In genomic region chr14:48747683-48748082, GRCh38 we compare ENCODE assay signal across 14 cellular contexts.
"Had no signal": no experiment of that assay in that cellular context is flagged by ENCODE, and none has a peak within 500 bp of the region (broad histone marks: within the 10 kb centered on the region; RNA-seq: fewer than 3 reads in every experiment).

No MANE protein-coding gene starts in this region.

- H3K4me1 Mint-ChIP-seq: activated CD4-positive, alpha-beta memory T cell treated with anti-CD3 and anti-CD28 coated beads, Interleukin-2, amount 10 ng/mL, durations not matched to agents 7 days and 5 days; activated naive CD8-positive, alpha-beta T cell treated with anti-CD3 and anti-CD28 coated beads, Interleukin-2, amount 10 ng/mL, durations not matched to agents 7 days and 5 days; immature natural killer cell; naive thymus-derived CD8-positive, alpha-beta T cell; T-cell had no signal

- H3K27ac ChIP-seq: breast epithelium, dorsolateral prefrontal cortex, esophagus muscularis mucosa, tibial artery, VCaP had no signal

- H3K27ac Mint-ChIP-seq: activated CD4-positive, alpha-beta memory T cell treated with anti-CD3 and anti-CD28 coated beads, Interleukin-2, amount 10 ng/mL, durations not matched to agents 7 days and 5 days; activated naive CD8-positive, alpha-beta T cell treated with anti-CD3 and anti-CD28 coated beads, Interleukin-2, amount 10 ng/mL, durations not matched to agents 7 days and 5 days; immature natural killer cell; naive thymus-derived CD8-positive, alpha-beta T cell; T-cell had no signal

- DNase-seq: activated CD4-positive, alpha-beta memory T cell treated with anti-CD3 and anti-CD28 coated beads, Interleukin-2, amount 10 ng/mL, durations not matched to agents 7 days and 5 days; activated naive CD8-positive, alpha-beta T cell treated with anti-CD3 and anti-CD28 coated beads, Interleukin-2, amount 10 ng/mL, durations not matched to agents 7 days and 5 days; anterior cingulate cortex; dorsolateral prefrontal cortex; immature natural killer cell; left cardiac atrium; naive thymus-derived CD8-positive, alpha-beta T cell; stimulated activated CD4-positive, alpha-beta T cell treated with anti-CD3 and anti-CD28 coated beads, Interleukin-4, amount 100 ng/mL, for 4 hours; T-cell; T1000; tibial artery had no signal

- H3K36me3 Mint-ChIP-seq: activated naive CD8-positive, alpha-beta T cell treated with anti-CD3 and anti-CD28 coated beads, Interleukin-2, amount 10 ng/mL, durations not matched to agents 7 days and 5 days; immature natural killer cell; naive thymus-derived CD8-positive, alpha-beta T cell; T-cell had no signal

- H3K27me3 ChIP-seq: breast epithelium, dorsolateral prefrontal cortex, esophagus muscularis mucosa, tibial artery had no signal

- H3K36me3 ChIP-seq: breast epithelium, esophagus muscularis mucosa, tibial artery had no signal

- H3K4me1 ChIP-seq: breast epithelium had no signal

- H3K4me3 ChIP-seq: breast epithelium, dorsolateral prefrontal cortex, esophagus muscularis mucosa, tibial artery had no signal

- H3K9me3 ChIP-seq: breast epithelium, esophagus muscularis mucosa, tibial artery had no signal

- ATAC-seq: naive thymus-derived CD8-positive, alpha-beta T cell; T-cell had no signal

- H3K4me3 Mint-ChIP-seq: activated CD4-positive, alpha-beta memory T cell treated with anti-CD3 and anti-CD28 coated beads, Interleukin-2, amount 10 ng/mL, durations not matched to agents 7 days and 5 days; activated naive CD8-positive, alpha-beta T cell treated with anti-CD3 and anti-CD28 coated beads, Interleukin-2, amount 10 ng/mL, durations not matched to agents 7 days and 5 days; immature natural killer cell; naive thymus-derived CD8-positive, alpha-beta T cell; T-cell had no signal

- H3K27me3 Mint-ChIP-seq: activated CD4-positive, alpha-beta memory T cell treated with anti-CD3 and anti-CD28 coated beads, Interleukin-2, amount 10 ng/mL, durations not matched to agents 7 days and 5 days; activated naive CD8-positive, alpha-beta T cell treated with anti-CD3 and anti-CD28 coated beads, Interleukin-2, amount 10 ng/mL, durations not matched to agents 7 days and 5 days; naive thymus-derived CD8-positive, alpha-beta T cell; T-cell had no signal
